Comparison of ENCODE assay signal across 30 cellular contexts in genomic region chr1:56268519-56268918, GRCh38.
"Had no signal": no experiment of that assay in that cellular context is flagged by ENCODE, and none has a peak within 500 bp of the region (broad histone marks: within the 10 kb centered on the region; RNA-seq: fewer than 3 reads in every experiment).

No MANE protein-coding gene starts in this region.

- H3K4me2 ChIP-seq: PC-9 had no signal

- H3K36me3 ChIP-seq: SJCRH30 had no signal

- H3K9me3 ChIP-seq: SJCRH30 had no signal

- H3K27ac ChIP-seq: PC-9, RWPE1, SJCRH30, SK-N-MC had no signal

- ATAC-seq: Panc1, Right ventricle myocardium inferior, SK-N-SH treated with all-trans-retinoic acid at 6 μM for 48 hours had no signal

- H2AFZ ChIP-seq: PC-9 had no signal

- DNase-seq: Karpas-422, KG1, NCI-H1048, NCI-H1092 treated with DMSO at 0.1 percent for 48 hours, NCI-H1105 treated with DMSO at 0.1 percent for 48 hours, NCI-H1417, NCI-H1436, NCI-H146, NCI-H1694, NCI-H187, NCI-H1930, NCI-H2029 treated with DMSO at 0.1 percent for 48 hours, NCI-H2081 treated with DMSO at 0.1 percent for 48 hours, NCI-H2107, NCI-H2171, NCI-H226, NCI-H446 treated with DMSO at 0.1 percent for 48 hours, NCI-H510A, NCI-H526, NCI-H69, NCI-H748 treated with DMSO at 0.1 percent for 48 hours, PC-9, SHP77, SIG-M5, SJCRH30 had no signal

- H3K27me3 ChIP-seq: SJCRH30 had no signal

- H3K4me3 ChIP-seq: PC-9, SJCRH30, SK-N-MC had no signal

- H3K4me1 ChIP-seq: SJCRH30 had no signal
